In the genomic region with DNA sequence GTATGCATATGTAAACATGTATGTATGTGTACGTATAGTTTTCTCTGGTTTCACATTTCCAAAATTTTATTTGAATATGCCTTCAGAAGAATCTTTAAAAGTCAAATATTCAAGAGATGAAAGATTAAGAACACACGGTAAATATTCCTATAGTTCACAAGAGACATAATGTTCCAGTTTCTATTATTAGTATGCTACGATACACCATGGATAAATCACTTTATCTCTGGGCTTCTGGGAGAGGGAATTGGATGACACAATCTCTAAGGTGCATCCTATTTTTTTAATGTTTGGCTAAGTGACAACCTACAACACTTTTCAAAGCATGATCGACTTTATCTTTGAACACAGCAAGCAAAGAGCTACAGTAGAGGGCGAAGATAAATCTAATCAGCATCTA, we compare ENCODE assay signal across 15 cellular contexts. TPM values are rescaled to one million over a fixed set of nuclear protein-coding genes. Genes with fewer than 3 reads are reported as not detected.
DNase-seq lines count a peak whose midpoint lies in the region; ATAC-seq and TF ChIP-seq lines count a peak whose summit lies in the region.
"Had no signal": no experiment of that assay in that cellular context is flagged by ENCODE, and none has a peak within 500 bp of the region (broad histone marks: within the 10 kb centered on the region; RNA-seq: fewer than 3 reads in every experiment).

No MANE protein-coding gene starts in this region.

- peaks cover 34% of the 10 kb centered on the region; the same call in 1 of the 2 replicates for H4K20me1 ChIP-seq in HCT116 (ENCODE audit: insufficient read depth)

- RAD21 ChIA-PET in HCT116 (lab: Charles Lee; ENCODE audit: low non-redundant PET in 1 of 2, low total read pairs in 2 of 2, uncharacterized antibody in 2 of 2, unreplicated experiment in 2 of 2) = no interaction called here

- H3K36me3 ChIP-seq in Caco-2 (ENCODE audit: control insufficient read depth, insufficient read depth, low read length) (no peaks in the 10 kb centered on the region; the same call in 1 of the 2 replicates), HCT116 (ENCODE audit: control insufficient read depth in 1 of 2, insufficient read depth in 2 of 2, low read length in 2 of 2) (peaks cover 4 to 6% of the 10 kb centered on the region in 2 experiments; a peak in 2 of 4 replicates), trophoblast cell (ENCODE audit: control insufficient read depth in 1 of 2, insufficient read depth in 2 of 2, low read length in 2 of 2) (peaks cover 4 to 12% of the 10 kb centered on the region in 2 experiments)

- intact Hi-C loops in Caco-2 (cut with micrococcal nuclease; ENCODE audit: unreplicated experiment) = no loop called here
- intact Hi-C loops in HCT116 (cut with micrococcal nuclease) = no loop called here

- H3K36me3 Mint-ChIP-seq in Caco-2 (ENCODE audit: insufficient read depth, unreplicated experiment) = peaks cover 46% of the 10 kb centered on the region

- TF ChIP-seq CTCF in Caco-2 (IDR thresholded peaks at IDR 0.05; ENCODE audit: insufficient read depth in 1 of 2, low read depth in 1 of 2, low read length in 1 of 2, severe bottlenecking in 1 of 2, unreplicated experiment in 1 of 2) = no peak
- no peak for TF ChIP-seq CTCF in HCT116 (IDR thresholded peaks at IDR 0.05 in 2 of 3, conservative IDR thresholded peaks at IDR 0.05 in 1 of 3; ENCODE audit: borderline replicate concordance in 1 of 3, insufficient read depth in 1 of 3, low read depth in 2 of 3, low read length in 2 of 3)
- no peak for TF ChIP-seq CTCF in VCaP (conservative IDR thresholded peaks at IDR 0.05)

- WGBS in trophoblast cell (ENCODE audit: extremely low coverage, insufficient coverage, insufficient read length) = no CpG with 5 or more reads among the region's 5 CpGs

- H3K79me2 ChIP-seq in HCT116 (ENCODE audit: insufficient read depth, low read length) (peaks cover 99% of the 10 kb centered on the region), trophoblast cell (ENCODE audit: control insufficient read depth, insufficient read depth, low read length, poor library complexity) (peaks cover 2% of the 10 kb centered on the region)

- no peak overlapping the region for H3K27ac Mint-ChIP-seq in Caco-2 (ENCODE audit: unreplicated experiment)

- H3K4me3 ChIP-seq in Caco-2 (ENCODE audit: low read depth, low read length) (no peak overlapping the region), HCT116 (replicated peaks in 1 of 2; ENCODE audit: low read depth in 1 of 2, low read length in 2 of 2) (no peak overlapping the region), trophoblast cell (ENCODE audit: low read depth, low read length) (no peak overlapping the region)
- H3K4me3 ChIP-seq: A549, BLaER1, GM12878, GM23338 had no signal

- H4K8ac ChIP-seq in trophoblast cell (ENCODE audit: low read depth, low read length) = no peak overlapping the region

- H3K4me1 ChIP-seq in Caco-2 (peaks cover 5% of the 10 kb centered on the region; the same call in 1 of the 2 replicates), HCT116 (ENCODE audit: control insufficient read depth in 1 of 2, insufficient read depth in 2 of 2, low read length in 2 of 2) (no peaks in the 10 kb centered on the region), trophoblast cell (ENCODE audit: control insufficient read depth in 1 of 2, insufficient read depth in 2 of 2, low read length in 2 of 2) (no peaks in the 10 kb centered on the region)

- POLR2A ChIA-PET in Caco-2 (lab: Charles Lee) (no interaction called here), HCT116 (lab: Charles Lee) (no interaction called here)

- no peaks in the 10 kb centered on the region for H3K9me3 Mint-ChIP-seq in Caco-2 (ENCODE audit: unreplicated experiment)
- H3K9me3 Mint-ChIP-seq: CD4-positive, CD25-positive, alpha-beta regulatory T cell; GM23338; H9 had no signal

- H2BK12ac ChIP-seq in trophoblast cell (ENCODE audit: low read length) = no peak overlapping the region

- H3K9me2 ChIP-seq in HCT116 (ENCODE audit: insufficient read depth) = no peaks in the 10 kb centered on the region

- no peak overlapping the region for H4K12ac ChIP-seq in trophoblast cell (ENCODE audit: low read depth, low read length)

- H2AFZ ChIP-seq in HCT116 (ENCODE audit: low read depth, low read length, poor library complexity, severe bottlenecking) = no peak overlapping the region
- H2AFZ ChIP-seq in trophoblast cell (ENCODE audit: insufficient read depth, low read length, poor library complexity) = no peak overlapping the region
- H2AFZ ChIP-seq: GM23338 had no signal

- peak overlapping the region; percentile 94 for H3K4ac ChIP-seq in trophoblast cell (ENCODE audit: low read depth, low read length)

- no peak overlapping the region for H2AK5ac ChIP-seq in trophoblast cell (ENCODE audit: low read length)

- H3K4me3 Mint-ChIP-seq in Caco-2 (ENCODE audit: unreplicated experiment) = no peak overlapping the region
- H3K4me3 Mint-ChIP-seq: GM23338, H9 had no signal

- H3K27me3 ChIP-seq in Caco-2 (replicated peaks; ENCODE audit: control insufficient read depth, insufficient read depth, low read length) (no peaks in the 10 kb centered on the region), HCT116 (ENCODE audit: insufficient read depth, low read length) (no peaks in the 10 kb centered on the region), trophoblast cell (ENCODE audit: insufficient read depth, low read length) (no peaks in the 10 kb centered on the region)
- H3K27me3 ChIP-seq: BLaER1 had no signal

- no peak overlapping the region for H3K23ac ChIP-seq in trophoblast cell (ENCODE audit: low read length)

- peaks cover 4% of the 10 kb centered on the region for H3K4me1 Mint-ChIP-seq in Caco-2 (ENCODE audit: low read depth, unreplicated experiment)

- no peak overlapping the region for H3K18ac ChIP-seq in trophoblast cell (ENCODE audit: low read length)

- DNase-seq in Caco-2 (no peak), HCT116 (ENCODE audit: low read depth, low spot score) (no peak), trophoblast cell (no peak), AG20443 (ENCODE audit: low spot score) (no peak), putamen (ENCODE audit: low spot score) (no peak), NCI-H2196 treated with DMSO at 0.1 percent for 48 hours (lab: John Stamatoyannopoulos, UW; ENCODE audit: unreplicated experiment) (no peak)
- DNase-seq: AML-193; CD4-positive, CD25-positive, alpha-beta regulatory T cell; DMS79; H9 had no signal

- no peaks in the 10 kb centered on the region for H3K79me1 ChIP-seq in trophoblast cell (ENCODE audit: low read length)

- no peak for TF ChIP-seq POLR2A in HCT116 (IDR thresholded peaks at IDR 0.05; ENCODE audit: borderline replicate concordance, extremely low read depth, insufficient read depth, insufficient read length)

- no peak overlapping the region for H2BK120ac ChIP-seq in trophoblast cell (ENCODE audit: insufficient read depth, low read length, poor library complexity)

- H3K9ac ChIP-seq in HCT116 (ENCODE audit: low read length) (no peak overlapping the region), trophoblast cell (ENCODE audit: low read length) (no peak overlapping the region)
- H3K9ac ChIP-seq: BLaER1 had no signal

- no peak for ATAC-seq in HCT116
- ATAC-seq: A549, GM12878, GM23338 had no signal

- H3K4me2 ChIP-seq in HCT116 (ENCODE audit: low read length) = no peak overlapping the region
- H3K4me2 ChIP-seq in trophoblast cell (ENCODE audit: low read length) = no peak overlapping the region
- H3K4me2 ChIP-seq: A549, BLaER1, GM23338 had no signal

- TF ChIP-seq RAD21 in HCT116 (IDR thresholded peaks at IDR 0.05; ENCODE audit: low read depth) = no peak

- no peak overlapping the region for H4K91ac ChIP-seq in trophoblast cell (ENCODE audit: low read depth, low read length)

- H3K9me3 ChIP-seq in Caco-2 = no peaks in the 10 kb centered on the region
- H3K9me3 ChIP-seq in HCT116 (ENCODE audit: control insufficient read depth in 1 of 2, insufficient read depth in 1 of 2, low read depth in 1 of 2, low read length in 2 of 2) = no peaks in the 10 kb centered on the region
- H3K9me3 ChIP-seq in trophoblast cell (ENCODE audit: insufficient read depth, low read depth, low read length) = no peaks in the 10 kb centered on the region
- H3K9me3 ChIP-seq: A549, BLaER1 had no signal

- H3K14ac ChIP-seq in trophoblast cell (ENCODE audit: low read length) = no peak overlapping the region

- BruUV-seq in Caco-2 (replicated peaks; lab: Mats Ljungman, UMichigan) = TSS peak; percentile 1
- TSS peak; percentile 3 for BruUV-seq in HCT116 (replicated peaks; lab: Mats Ljungman, UMichigan)

- H3K27ac ChIP-seq in HCT116 (ENCODE audit: low read depth, low read length) (no peak overlapping the region), VCaP (peak overlapping the region; percentile 99), trophoblast cell (ENCODE audit: low read depth, low read length) (no peak overlapping the region)
- H3K27ac ChIP-seq: A549, BLaER1 had no signal

- no peaks in the 10 kb centered on the region for H3K27me3 Mint-ChIP-seq in Caco-2 (ENCODE audit: insufficient read depth, unreplicated experiment)
- H3K27me3 Mint-ChIP-seq: CD4-positive, CD25-positive, alpha-beta regulatory T cell had no signal

- H2BK5ac ChIP-seq in trophoblast cell (ENCODE audit: low read depth, low read length, poor library complexity) = no peak overlapping the region

- CTCF ChIA-PET in Caco-2 (lab: Charles Lee) = no interaction called here
- CTCF ChIA-PET in HCT116 (lab: Charles Lee) = no interaction called here

RNA-seq across cellular contexts. Expression of gene TM9SF3, which starts 13.8 kb away (rescaled TPM):
- total RNA-seq in Caco-2 (2022) = 176 and 184 TPM in 2 replicates
- total RNA-seq in HCT116 (2021; ENCODE audit: unreplicated experiment) = 79.3 TPM
- polyA plus RNA-seq in HCT116 (2012) = 16.6 and 17.7 TPM in 2 replicates
- 90.7 and 96.7 TPM in 2 replicates for polyA plus RNA-seq in trophoblast cell (2013)

RNA-seq across cellular contexts. Expression of gene TLL2, which starts 59.3 kb away (rescaled TPM):
- total RNA-seq in Caco-2 (2022) (0.14 TPM in 1 of 2 replicates, not detected in the other), HCT116 (2021; ENCODE audit: unreplicated experiment) (1.3 TPM)
- 0.31 and 0.39 TPM in 2 replicates for polyA plus RNA-seq in HCT116 (2012)
- polyA plus RNA-seq in trophoblast cell (2013) = 0.22 and 0.29 TPM in 2 replicates
- total RNA-seq: CD4-positive, CD25-positive, alpha-beta regulatory T cell had no signal
- polyA plus RNA-seq: CD4-positive, CD25-positive, alpha-beta regulatory T cell had no signal
